In genomic region chr5:58493136-58493535, GRCh38 we compare ENCODE assay signal across 20 cellular contexts. TPM values are rescaled to one million over a fixed set of nuclear protein-coding genes. Genes with fewer than 3 reads are reported as not detected.
"Had no signal": no experiment of that assay in that cellular context is flagged by ENCODE, and none has a peak within 500 bp of the region (broad histone marks: within the 10 kb centered on the region; RNA-seq: fewer than 3 reads in every experiment).

No MANE protein-coding gene starts in this region.

- H3K27ac ChIP-seq: coronary artery, esophagus muscularis mucosa, ovary, right lobe of liver, upper lobe of right lung had no signal

- DNase-seq: activated CD4-positive, alpha-beta T cell treated with anti-CD3 and anti-CD28 coated beads for 48 hours; activated CD8-positive, alpha-beta T cell treated with anti-CD3 and anti-CD28 coated beads for 36 hours; activated effector memory CD4-positive, alpha-beta T cell treated with anti-CD3 and anti-CD28 coated beads, Interleukin-2, amount 50 U/mL, for 16 hours; activated T-cell treated with anti-CD3 and anti-CD28 coated beads, Interleukin-2, amount 50 U/mL, for 48 hours; central memory CD4-positive, alpha-beta T cell; hippocampal formation; kidney; left lung; ovary; right lobe of liver; stimulated activated CD4-positive, alpha-beta T cell treated with anti-CD3 and anti-CD28 coated beads, Interleukin-4, amount 100 ng/mL, for 4 hours; stimulated activated CD8-positive, alpha-beta memory T cell treated with anti-CD3 and anti-CD28 coated beads, Interleukin-4, amount 100 ng/mL, for 48 hours; T1000; upper lobe of right lung had no signal

- H3K9me3 ChIP-seq: esophagus muscularis mucosa, left lung, ovary, upper lobe of right lung had no signal

- H3K4me1 ChIP-seq: esophagus muscularis mucosa, right lobe of liver, upper lobe of right lung had no signal

- H3K4me3 ChIP-seq: coronary artery, esophagus muscularis mucosa, ovary, right lobe of liver, smooth muscle cell, upper lobe of right lung had no signal

- ATAC-seq: activated CD8-positive, alpha-beta T cell treated with anti-CD3 and anti-CD28 coated beads for 36 hours; left lung; right lobe of liver; upper lobe of right lung; WTC11 had no signal

- H3K27me3 ChIP-seq: esophagus muscularis mucosa, left lung, ovary, right lobe of liver had no signal

- H3K36me3 ChIP-seq: esophagus muscularis mucosa, left lung, ovary, right lobe of liver, upper lobe of right lung had no signal

- H3K4me2 ChIP-seq: smooth muscle cell had no signal

RNA-seq across cellular contexts. Expression of gene GAPT, which starts 1.9 kb away (rescaled TPM):
- total RNA-seq: activated CD8-positive, alpha-beta T cell treated with anti-CD3 and anti-CD28 coated beads for 36 hours; glomerular endothelial cell; pulmonary artery endothelial cell; smooth muscle cell; WTC11 had no signal
- polyA plus RNA-seq: smooth muscle cell had no signal
